31 cellular contexts compared by ENCODE assay signal in the genomic region with DNA sequence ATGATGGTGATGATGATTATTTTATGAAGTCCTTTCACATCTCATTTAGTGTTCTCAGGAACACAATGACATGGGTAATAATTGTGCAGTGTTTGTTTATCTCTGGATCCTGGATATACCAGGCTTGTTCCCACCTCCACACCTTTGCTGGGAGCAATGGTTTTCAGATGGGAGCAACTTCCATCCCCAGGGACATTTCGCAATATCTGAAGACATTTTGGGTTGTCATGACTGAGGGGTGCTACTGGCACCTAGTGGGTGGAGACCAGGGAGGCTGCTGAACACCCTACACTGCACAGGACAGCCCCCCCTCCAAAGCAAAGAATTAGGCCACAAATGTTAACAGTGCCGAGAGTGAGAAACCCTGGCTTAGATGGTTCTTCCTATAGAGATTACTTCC. TPM values are rescaled to one million over a fixed set of nuclear protein-coding genes. Genes with fewer than 3 reads are reported as not detected.
"Had no signal": no experiment of that assay in that cellular context is flagged by ENCODE, and none has a peak within 500 bp of the region (broad histone marks: within the 10 kb centered on the region; RNA-seq: fewer than 3 reads in every experiment).

No MANE protein-coding gene starts in this region.

- DNase-seq: activated CD4-positive, alpha-beta T cell treated with anti-CD3 and anti-CD28 coated beads for 36 hours; activated CD4-positive, alpha-beta T cell treated with anti-CD3 and anti-CD28 coated beads, Interleukin-2, amount 10 ng/mL, durations not matched to agents 7 days and 5 days; activated CD4-positive, alpha-beta T cell treated with anti-CD3 and anti-CD28 coated beads, Interleukin-2, amount 50 U/mL, for 48 hours; activated CD8-positive, alpha-beta T cell treated with anti-CD3 and anti-CD28 coated beads, Interleukin-2, amount 10 ng/mL, durations not matched to agents 7 days and 5 days; activated gamma-delta T cell; activated naive CD4-positive, alpha-beta T cell treated with Interleukin-2 at 50 U/mL for 16 hours; activated T-cell treated with anti-CD3 and anti-CD28 coated beads, Interleukin-2, amount 50 U/mL, for 24 hours; adrenal gland; cerebellar nuclear complex; NCI-H1092; NCI-H1436 treated with DMSO at 0.1 percent for 48 hours; NCI-H1694 treated with DMSO at 0.1 percent for 48 hours; NCI-H2029; NCI-H2107; NCI-H2171; NCI-H510A; NCI-H526; NCI-H748 treated with DMSO at 0.1 percent for 48 hours; PC-9 had no signal

- H3K27ac ChIP-seq: adrenal gland, PC-9, RWPE1, SK-N-MC had no signal

- H3K4me1 ChIP-seq: adrenal gland had no signal

- H3K9me3 ChIP-seq: adrenal gland had no signal

- H3K4me3 ChIP-seq: adrenal gland, PC-9, SK-N-MC had no signal

- H3K36me3 ChIP-seq: adrenal gland had no signal

- FAIRE-seq: bronchial epithelial cell, RCC 7860 had no signal

- ATAC-seq: activated CD4-positive, alpha-beta T cell treated with anti-CD3 and anti-CD28 coated beads for 36 hours; activated CD4-positive, CD25-positive, alpha-beta regulatory T cell treated with anti-CD3 and anti-CD28 coated beads, Interleukin-2, amount 50 U/mL, for 24 hours; activated CD8-positive, alpha-beta T cell treated with anti-CD3 and anti-CD28 coated beads, Interleukin-2, amount 10 ng/mL, durations not matched to agents 7 days and 5 days; activated naive CD4-positive, alpha-beta T cell treated with anti-CD3 and anti-CD28 coated beads, Interleukin-2, amount 50 U/mL, for 72 hours; Right ventricle myocardium inferior; WTC11 had no signal

- H2AFZ ChIP-seq: PC-9 had no signal

- H3K4me2 ChIP-seq: PC-9 had no signal

RNA-seq across cellular contexts. Expression of a gene that starts 13.5 kb away (rescaled TPM):
- total RNA-seq: activated CD4-positive, alpha-beta T cell treated with anti-CD3 and anti-CD28 coated beads for 36 hours; activated CD4-positive, alpha-beta T cell treated with anti-CD3 and anti-CD28 coated beads, Interleukin-2, amount 10 ng/mL, durations not matched to agents 7 days and 5 days; activated CD8-positive, alpha-beta T cell treated with anti-CD3 and anti-CD28 coated beads, Interleukin-2, amount 10 ng/mL, durations not matched to agents 7 days and 5 days; activated naive CD4-positive, alpha-beta T cell treated with anti-CD3 and anti-CD28 coated beads, Interleukin-2, amount 50 U/mL, for 72 hours; activated T-helper 2 cell treated with anti-CD3 and anti-CD28 coated beads, Interferon-gamma antibody, Interleukin-2, Interleukin-4, amounts not matched to agents 10 μg/mL and 5 μg/mL and 100 μg/mL, durations not matched to agents 14 hours and 24 hours and 36 hours; bronchial epithelial cell; MCF 10A; OCI-LY7; PC-9; T-helper 1 cell treated with Interleukin-12 subunit alpha and Interleukin-12 subunit beta and Interleukin-4 antibody, amounts not matched to agents 30 ng/mL and 1 ng/mL, for 36 hours had no signal
